Comparison of ENCODE assay signal across 30 cellular contexts in the genomic region with DNA sequence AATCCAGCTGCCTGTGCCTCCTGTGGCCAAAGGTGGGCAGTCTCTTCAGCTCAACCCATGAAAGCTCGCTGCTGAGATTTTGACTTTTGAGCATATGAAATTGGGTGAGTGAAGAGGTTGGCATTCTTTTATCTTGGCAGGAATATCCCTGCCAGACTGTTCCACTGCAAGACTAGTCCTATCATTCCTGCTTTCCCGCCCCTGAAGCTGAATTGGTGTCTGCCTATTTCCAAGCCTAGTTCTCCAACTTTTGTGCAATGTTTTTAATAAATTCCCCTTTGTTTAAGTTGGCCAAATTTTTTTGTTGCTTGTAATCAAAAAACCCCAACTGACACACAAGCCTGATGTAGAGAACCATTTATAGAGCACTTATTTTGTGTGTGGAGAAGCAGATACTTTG. TPM values are rescaled to one million over a fixed set of nuclear protein-coding genes. Genes with fewer than 3 reads are reported as not detected.
A peak's percentile ranks its signal among the peaks of the same experiment; 100 is the strongest.
DNase-seq lines count a peak whose midpoint lies in the region; ATAC-seq and TF ChIP-seq lines count a peak whose summit lies in the region.
"Had no signal": no experiment of that assay in that cellular context is flagged by ENCODE, and none has a peak within 500 bp of the region (broad histone marks: within the 10 kb centered on the region; RNA-seq: fewer than 3 reads in every experiment).

No MANE protein-coding gene starts in this region.

- TF ChIP-seq CTCF in MCF 10A (IDR thresholded peaks at IDR 0.05; ENCODE audit: unreplicated experiment) (no peak), mammary epithelial cell (conservative IDR thresholded peaks at IDR 0.05 in 1 of 2, IDR thresholded peaks at IDR 0.05 in 1 of 2; ENCODE audit: extremely low read depth in 1 of 2, insufficient read depth in 1 of 2, low read depth in 1 of 2, low read length in 2 of 2) (no peak), Panc1 (IDR thresholded peaks at IDR 0.05) (peak; percentile 12; the same call in 1 of the 2 replicates)

- POLR2A ChIA-PET in MCF 10A (lab: Yijun Ruan, JAX), result no interaction called here
- POLR2A ChIA-PET in Panc1 (lab: Charles Lee), result no interaction called here

- intact Hi-C loops in MCF 10A (cut with micrococcal nuclease) (no loop called here), mammary epithelial cell (cut with micrococcal nuclease) (no loop called here), Panc1 (cut with micrococcal nuclease; ENCODE audit: unreplicated experiment) (no loop called here), sciatic nerve (cut with DNase I) (no loop called here)

- H3K4me3 Mint-ChIP-seq in MCF 10A (ENCODE audit: unreplicated experiment), result no peak overlapping the region
- H3K4me3 Mint-ChIP-seq: activated CD4-positive, alpha-beta T cell treated with anti-CD3 and anti-CD28 coated beads, Interleukin-2, amount 10 ng/mL, durations not matched to agents 24 days and 14 days; activated naive CD8-positive, alpha-beta T cell treated with anti-CD3 and anti-CD28 coated beads for 36 hours; activated T-cell treated with anti-CD3 and anti-CD28 coated beads, Interleukin-2, amount 50 U/mL, for 24 hours; CD8-positive, alpha-beta T cell; effector memory CD8-positive, alpha-beta T cell; stimulated activated naive CD8-positive, alpha-beta T cell treated with anti-CD3 and anti-CD28 coated beads, Interleukin-15, Interleukin-2, amounts not matched to agents 100 ng/mL and 50 ng/mL, for 24 hours had no signal

- H3K9me3 Mint-ChIP-seq in MCF 10A (ENCODE audit: unreplicated experiment), result no peaks in the 10 kb centered on the region
- H3K9me3 Mint-ChIP-seq: activated CD4-positive, alpha-beta T cell treated with anti-CD3 and anti-CD28 coated beads, Interleukin-2, amount 10 ng/mL, durations not matched to agents 24 days and 14 days; activated naive CD8-positive, alpha-beta T cell treated with anti-CD3 and anti-CD28 coated beads for 36 hours; activated T-cell treated with anti-CD3 and anti-CD28 coated beads, Interleukin-2, amount 50 U/mL, for 24 hours; CD8-positive, alpha-beta T cell; effector memory CD8-positive, alpha-beta T cell; stimulated activated naive CD8-positive, alpha-beta T cell treated with anti-CD3 and anti-CD28 coated beads, Interleukin-15, Interleukin-2, amounts not matched to agents 100 ng/mL and 50 ng/mL, for 24 hours had no signal

- no peak overlapping the region for H3K4me3 ChIP-seq in mammary epithelial cell (replicated peaks in 1 of 3; ENCODE audit: insufficient read depth in 1 of 3, low read depth in 2 of 3, low read length in 3 of 3)
- H3K4me3 ChIP-seq in Panc1 (ENCODE audit: low read depth in 2 of 2, low read length in 2 of 2), result no peak overlapping the region
- H3K4me3 ChIP-seq: gastrocnemius medialis, hepatocyte, right atrium auricular region, testis had no signal

- peaks cover 22% of the 10 kb centered on the region for H3K4me1 ChIP-seq in mammary epithelial cell (ENCODE audit: insufficient read depth, low read length)
- H3K4me1 ChIP-seq in Panc1 (ENCODE audit: control insufficient read depth, insufficient read depth, low read length), result peaks cover 3% of the 10 kb centered on the region; the same call in 1 of the 2 replicates
- H3K4me1 ChIP-seq: testis had no signal

- CTCF ChIA-PET in MCF 10A (lab: Yijun Ruan, JAX), result interaction anchor here (0.7 kb wide), 1 partner anchor 166 kb away, joined by 3 read pairs; no protein-coding TSS in a partner anchor
- CTCF ChIA-PET in mammary epithelial cell (lab: Charles Lee; ENCODE audit: low non-redundant PET), result no interaction called here
- CTCF ChIA-PET in Panc1 (lab: Charles Lee), result no interaction called here

- H3K9ac ChIP-seq in mammary epithelial cell (ENCODE audit: insufficient read depth, low read length), result no peak overlapping the region

- no peaks in the 10 kb centered on the region for H4K20me1 ChIP-seq in mammary epithelial cell (ENCODE audit: insufficient read depth, low read length)

- H3K27ac Mint-ChIP-seq in MCF 10A (ENCODE audit: low read depth, unreplicated experiment), result peak overlapping the region; percentile 25
- H3K27ac Mint-ChIP-seq: activated CD4-positive, alpha-beta T cell treated with anti-CD3 and anti-CD28 coated beads, Interleukin-2, amount 10 ng/mL, durations not matched to agents 24 days and 14 days; activated naive CD8-positive, alpha-beta T cell treated with anti-CD3 and anti-CD28 coated beads for 36 hours; activated T-cell treated with anti-CD3 and anti-CD28 coated beads, Interleukin-2, amount 50 U/mL, for 24 hours; CD8-positive, alpha-beta T cell; effector memory CD8-positive, alpha-beta T cell; stimulated activated naive CD8-positive, alpha-beta T cell treated with anti-CD3 and anti-CD28 coated beads, Interleukin-15, Interleukin-2, amounts not matched to agents 100 ng/mL and 50 ng/mL, for 24 hours had no signal

- DNase-seq in MCF 10A (ENCODE audit: unreplicated experiment) (no peak), mammary epithelial cell (no peak), Panc1 (ENCODE audit: low read depth, low spot score) (no peak), fibroblast of gingiva (ENCODE audit: low read depth) (peak; percentile 20), sciatic nerve (ENCODE audit: low spot score) (no peak), caudate nucleus (lab: John Stamatoyannopoulos, UW) (no peak)
- DNase-seq: 8988T; activated CD4-positive, alpha-beta T cell treated with anti-CD3 and anti-CD28 coated beads, Interleukin-2, amount 10 ng/mL, durations not matched to agents 24 days and 14 days; activated gamma-delta T cell; activated naive CD8-positive, alpha-beta T cell treated with anti-CD3 and anti-CD28 coated beads for 36 hours; activated T-cell treated with anti-CD3 and anti-CD28 coated beads, Interleukin-2, amount 50 U/mL, for 24 hours; CD8-positive, alpha-beta T cell; effector memory CD8-positive, alpha-beta T cell; gastrocnemius medialis; HCEC 1CT; Karpas-422; NCI-H1436 treated with DMSO at 0.1 percent for 48 hours; NCI-H2081 treated with DMSO at 0.1 percent for 48 hours; NCI-H82; stimulated activated CD4-positive, alpha-beta T cell treated with anti-CD3 and anti-CD28 coated beads, Interleukin-1b, Interleukin-23, amount 100 ng/mL, for 48 hours; T1000; testis; WERI-Rb-1 had no signal

- H2AFZ ChIP-seq in mammary epithelial cell (ENCODE audit: low read depth, low read length), result no peak overlapping the region
- H2AFZ ChIP-seq: hepatocyte had no signal

- no peak for ATAC-seq in Panc1
- peak; percentile 29 for ATAC-seq in sciatic nerve
- ATAC-seq in HG02571 (IDR thresholded peaks at IDR 0.05; ENCODE audit: unreplicated experiment), result no peak
- ATAC-seq in HG02623 (IDR thresholded peaks at IDR 0.05; ENCODE audit: unreplicated experiment), result no peak
- ATAC-seq: CD8-positive, alpha-beta T cell; effector memory CD8-positive, alpha-beta T cell; esophagus mucosa; gastrocnemius medialis; HepG2 had no signal

- H3K79me2 ChIP-seq in mammary epithelial cell (ENCODE audit: insufficient read depth, low read length), result no peaks in the 10 kb centered on the region
- H3K79me2 ChIP-seq: hepatocyte had no signal

- H3K27ac ChIP-seq in mammary epithelial cell (ENCODE audit: insufficient read depth, low read depth, low read length) (no peak overlapping the region), Panc1 (ENCODE audit: low read length) (no peak overlapping the region), caudate nucleus (ENCODE audit: low read depth, low read length) (no peak overlapping the region)
- H3K27ac ChIP-seq: gastrocnemius medialis, hepatocyte, testis, WERI-Rb-1 had no signal

- no peak overlapping the region for H3K4me2 ChIP-seq in mammary epithelial cell (ENCODE audit: insufficient read depth, low read depth, low read length)
- H3K4me2 ChIP-seq: hepatocyte had no signal

- dilution Hi-C loops in mammary epithelial cell (cut with HindIII; ENCODE audit: low sequenced_read_pairs), result no loop called here

- no peaks in the 10 kb centered on the region for H3K9me3 ChIP-seq in mammary epithelial cell (replicated peaks; ENCODE audit: insufficient read depth, low read length)
- no peaks in the 10 kb centered on the region for H3K9me3 ChIP-seq in Panc1 (ENCODE audit: control insufficient read depth, insufficient read depth, low read depth, low read length)
- H3K9me3 ChIP-seq: gastrocnemius medialis, right atrium auricular region, testis had no signal

- in situ Hi-C loops in mammary epithelial cell (cut with MboI; ENCODE audit: low sequenced_read_pairs in 2 of 2), result no loop called here
- in situ Hi-C loops in Panc1 (cut with HindIII; ENCODE audit: low pct_unique_long_range_greater_than_20kb, low sequenced_read_pairs), result no loop called here

- 62% methylated on average over 2 of the region's 2 CpGs for WGBS in mammary epithelial cell (ENCODE audit: low coverage, missing lambda C conversion rate)

- peaks cover 21% of the 10 kb centered on the region for H3K4me1 Mint-ChIP-seq in MCF 10A (ENCODE audit: insufficient read depth, unreplicated experiment)
- H3K4me1 Mint-ChIP-seq: activated naive CD8-positive, alpha-beta T cell treated with anti-CD3 and anti-CD28 coated beads for 36 hours had no signal

- no peaks in the 10 kb centered on the region for H3K27me3 Mint-ChIP-seq in MCF 10A (ENCODE audit: insufficient read depth, unreplicated experiment)

- no peaks in the 10 kb centered on the region for H3K36me3 ChIP-seq in mammary epithelial cell (ENCODE audit: insufficient read depth, low read length)
- no peaks in the 10 kb centered on the region for H3K36me3 ChIP-seq in Panc1 (ENCODE audit: control insufficient read depth, insufficient read depth, low read length)
- H3K36me3 ChIP-seq: gastrocnemius medialis, right atrium auricular region, WERI-Rb-1 had no signal

- H3K36me3 Mint-ChIP-seq in MCF 10A (ENCODE audit: insufficient read depth, unreplicated experiment), result no peaks in the 10 kb centered on the region
- H3K36me3 Mint-ChIP-seq: activated naive CD8-positive, alpha-beta T cell treated with anti-CD3 and anti-CD28 coated beads for 36 hours; CD8-positive, alpha-beta T cell had no signal

- no peaks in the 10 kb centered on the region for H3K27me3 ChIP-seq in mammary epithelial cell (ENCODE audit: insufficient read depth, low read length)
- H3K27me3 ChIP-seq in Panc1 (ENCODE audit: control insufficient read depth, insufficient read depth, low read length), result 0 out of 2 replicates have a peak, but pooled peaks cover 3% of the 10 kb centered on the region
- H3K27me3 ChIP-seq: gastrocnemius medialis, hepatocyte, right atrium auricular region, testis had no signal

- BruUV-seq in MCF 10A (replicated peaks; lab: Mats Ljungman, UMichigan), result no TSS peak
- BruUV-seq in mammary epithelial cell (replicated peaks; lab: Mats Ljungman, UMichigan), result no TSS peak
- BruUV-seq in Panc1 (replicated peaks; lab: Mats Ljungman, UMichigan), result no TSS peak

RNA-seq across cellular contexts. Expression of gene BICC1, which starts 34.8 kb away (rescaled TPM):
- 7.9 and 15.6 TPM in 2 replicates for total RNA-seq in MCF 10A (2022)
- 10 to 100 TPM; 15.2 to 35.0 TPM for total RNA-seq in mammary epithelial cell
- 5.6 TPM for polyA plus RNA-seq in mammary epithelial cell
- 28.3 TPM for polyA minus RNA-seq in mammary epithelial cell
- total RNA-seq in Panc1 (2021; ENCODE audit: unreplicated experiment), result 0.67 TPM
- 0.11 TPM for polyA plus RNA-seq in Panc1 (2012; ENCODE audit: insufficient read length)
- total RNA-seq in sciatic nerve, result 42.1 TPM
- total RNA-seq: activated CD4-positive, alpha-beta T cell treated with anti-CD3 and anti-CD28 coated beads, Interleukin-2, amount 10 ng/mL, durations not matched to agents 24 days and 14 days; CD8-positive, alpha-beta T cell had no signal
